Comparison of ENCODE assay signal across 16 cellular contexts in genomic region chr5:143008032-143008431, GRCh38.
DNase-seq lines count a peak whose midpoint lies in the region; ATAC-seq and TF ChIP-seq lines count a peak whose summit lies in the region.
"Had no signal": no experiment of that assay in that cellular context is flagged by ENCODE, and none has a peak within 500 bp of the region (broad histone marks: within the 10 kb centered on the region; RNA-seq: fewer than 3 reads in every experiment).

No MANE protein-coding gene starts in this region.

- no peak for TF ChIP-seq CTCF in PC-3 (conservative IDR thresholded peaks at IDR 0.05; ENCODE audit: low read depth, low read length)

- no peaks in the 10 kb centered on the region for H3F3A ChIP-seq in PC-3 (ENCODE audit: low read length, unreplicated experiment)

- H3K27me3 ChIP-seq in PC-3 (ENCODE audit: low read length): no peaks in the 10 kb centered on the region
- H3K27me3 ChIP-seq: testis had no signal

- no peak for DNase-seq in activated naive CD4-positive, alpha-beta T cell treated with anti-CD3 and anti-CD28 coated beads, Interleukin-2, amount 10 ng/mL, durations not matched to agents 7 days and 5 days
- DNase-seq in activated naive CD4-positive, alpha-beta T cell (lab: John Stamatoyannopoulos, UW): no peak
- DNase-seq in PC-3 (no peak), caudate nucleus (lab: John Stamatoyannopoulos, UW) (no peak), NCI-H748 (lab: John Stamatoyannopoulos, UW; ENCODE audit: unreplicated experiment) (no peak)
- no peak for DNase-seq in stimulated activated naive B cell treated with anti-CD40 and anti-IgM and Interleukin-4, amounts not matched to agents 10 μg/mL and 1 μg/mL and 100 μg/mL, for 72 hours
- DNase-seq: DMS79 treated with DMSO at 0.1 percent for 48 hours; effector CD4-positive, alpha-beta T cell; lower lobe of right lung; occipital lobe; SK-N-SH; small intestine; testis; WERI-Rb-1 had no signal

- H3K36me3 ChIP-seq in PC-3 (ENCODE audit: low read depth, low read length): no peaks in the 10 kb centered on the region
- H3K36me3 ChIP-seq: lower lobe of right lung, WERI-Rb-1 had no signal

- H3K9ac ChIP-seq in PC-3 (ENCODE audit: low read length): peak overlapping the region; percentile 87
- H3K9ac ChIP-seq: SK-N-SH had no signal

- no peaks in the 10 kb centered on the region for H3K79me2 ChIP-seq in PC-3 (ENCODE audit: low read length)

- H2AFZ ChIP-seq in PC-3 (ENCODE audit: low read length): no peak overlapping the region

- no peaks in the 10 kb centered on the region for H4K20me1 ChIP-seq in PC-3 (ENCODE audit: low read length)

- peak overlapping the region; percentile 60 for H3K4me2 ChIP-seq in PC-3 (ENCODE audit: low read length)
- H3K4me2 ChIP-seq: SK-N-SH had no signal

- intact Hi-C loops in PC-3 (cut with micrococcal nuclease): loop anchor here (10.0 kb wide), 1 partner anchor 817 kb away; no protein-coding TSS in a partner anchor
- intact Hi-C loops in dendritic cell treated with granulocyte-macrophage colony-stimulating factor and Interleukin-4, amounts not matched to agents 40 ng/mL and 50 ng/mL, for 4 days (cut with micrococcal nuclease): loop anchor here (10.0 kb wide), 1 partner anchor 547 kb away; no protein-coding TSS in a partner anchor

- H3K4me3 ChIP-seq in PC-3 (ENCODE audit: low read length): no peak overlapping the region
- H3K4me3 ChIP-seq: lower lobe of right lung, testis had no signal

- no TSS peak for BruUV-seq in PC-3 (replicated peaks; lab: Mats Ljungman, UMichigan)

- no peaks in the 10 kb centered on the region for H3K9me3 Mint-ChIP-seq in activated naive CD4-positive, alpha-beta T cell treated with anti-CD3 and anti-CD28 coated beads, Interleukin-2, amount 10 ng/mL, durations not matched to agents 7 days and 5 days
- H3K9me3 Mint-ChIP-seq in dendritic cell treated with granulocyte-macrophage colony-stimulating factor and Interleukin-4, amounts not matched to agents 40 ng/mL and 50 ng/mL, for 4 days: no peaks in the 10 kb centered on the region
- no peaks in the 10 kb centered on the region for H3K9me3 Mint-ChIP-seq in stimulated activated naive B cell treated with anti-CD40 and anti-IgM and Interleukin-4, amounts not matched to agents 10 μg/mL and 1 μg/mL and 100 μg/mL, for 72 hours

- H3K27me3 Mint-ChIP-seq in activated naive CD4-positive, alpha-beta T cell treated with anti-CD3 and anti-CD28 coated beads, Interleukin-2, amount 10 ng/mL, durations not matched to agents 7 days and 5 days: no peaks in the 10 kb centered on the region
- H3K27me3 Mint-ChIP-seq in dendritic cell treated with granulocyte-macrophage colony-stimulating factor and Interleukin-4, amounts not matched to agents 40 ng/mL and 50 ng/mL, for 4 days: no peaks in the 10 kb centered on the region
- no peaks in the 10 kb centered on the region for H3K27me3 Mint-ChIP-seq in stimulated activated naive B cell treated with anti-CD40 and anti-IgM and Interleukin-4, amounts not matched to agents 10 μg/mL and 1 μg/mL and 100 μg/mL, for 72 hours

- H3K36me3 Mint-ChIP-seq in activated naive CD4-positive, alpha-beta T cell treated with anti-CD3 and anti-CD28 coated beads, Interleukin-2, amount 10 ng/mL, durations not matched to agents 7 days and 5 days: peaks cover 9% of the 10 kb centered on the region
- H3K36me3 Mint-ChIP-seq in dendritic cell treated with granulocyte-macrophage colony-stimulating factor and Interleukin-4, amounts not matched to agents 40 ng/mL and 50 ng/mL, for 4 days (ENCODE audit: low read depth): peaks cover 7% of the 10 kb centered on the region
- H3K36me3 Mint-ChIP-seq in stimulated activated naive B cell treated with anti-CD40 and anti-IgM and Interleukin-4, amounts not matched to agents 10 μg/mL and 1 μg/mL and 100 μg/mL, for 72 hours: no peaks in the 10 kb centered on the region

- H3K27ac ChIP-seq in PC-3 (ENCODE audit: low read length): peak overlapping the region; percentile 99
- H3K27ac ChIP-seq in caudate nucleus (ENCODE audit: low read depth, low read length): no peak overlapping the region
- H3K27ac ChIP-seq: WERI-Rb-1 had no signal

- no peak overlapping the region for H3K4me3 Mint-ChIP-seq in activated naive CD4-positive, alpha-beta T cell treated with anti-CD3 and anti-CD28 coated beads, Interleukin-2, amount 10 ng/mL, durations not matched to agents 7 days and 5 days
- no peak overlapping the region for H3K4me3 Mint-ChIP-seq in dendritic cell treated with granulocyte-macrophage colony-stimulating factor and Interleukin-4, amounts not matched to agents 40 ng/mL and 50 ng/mL, for 4 days
- no peak overlapping the region for H3K4me3 Mint-ChIP-seq in stimulated activated naive B cell treated with anti-CD40 and anti-IgM and Interleukin-4, amounts not matched to agents 10 μg/mL and 1 μg/mL and 100 μg/mL, for 72 hours

- CTCF ChIA-PET in activated naive CD4-positive, alpha-beta T cell treated with anti-CD3 and anti-CD28 coated beads, Interleukin-2, amount 10 ng/mL, durations not matched to agents 7 days and 5 days (lab: Charles Lee): interaction anchor here (1.5 to 1.6 kb wide), 3 partner anchors 10 to 83 kb away, joined by 5 to 12 read pairs (median 5); no protein-coding TSS in a partner anchor
- CTCF ChIA-PET in PC-3 (lab: Charles Lee): no interaction called here

- H3K27ac Mint-ChIP-seq in activated naive CD4-positive, alpha-beta T cell treated with anti-CD3 and anti-CD28 coated beads, Interleukin-2, amount 10 ng/mL, durations not matched to agents 7 days and 5 days: peak overlapping the region; percentile 83
- H3K27ac Mint-ChIP-seq in dendritic cell treated with granulocyte-macrophage colony-stimulating factor and Interleukin-4, amounts not matched to agents 40 ng/mL and 50 ng/mL, for 4 days: peak overlapping the region; percentile 75
- peak overlapping the region; percentile 20 for H3K27ac Mint-ChIP-seq in stimulated activated naive B cell treated with anti-CD40 and anti-IgM and Interleukin-4, amounts not matched to agents 10 μg/mL and 1 μg/mL and 100 μg/mL, for 72 hours

- no peak for ATAC-seq in PC-3
- ATAC-seq in stimulated activated naive B cell treated with anti-CD40 and anti-IgM and Interleukin-4, amounts not matched to agents 10 μg/mL and 1 μg/mL and 100 μg/mL, for 72 hours (replicated peaks): no peak
- ATAC-seq in HG03135 (IDR thresholded peaks at IDR 0.05; ENCODE audit: unreplicated experiment): no peak

- POLR2A ChIA-PET in PC-3 (lab: Charles Lee; ENCODE audit: unreplicated experiment): interaction anchor here (0.5 kb wide), 1 partner anchor 170 kb away, joined by 6 read pairs; no protein-coding TSS in a partner anchor

- peaks cover 18% of the 10 kb centered on the region for H3K4me1 ChIP-seq in PC-3 (ENCODE audit: insufficient read depth, low read length)

- no peaks in the 10 kb centered on the region for H3K9me3 ChIP-seq in PC-3 (ENCODE audit: low read length)
- H3K9me3 ChIP-seq: lower lobe of right lung, SK-N-SH, testis had no signal

- no peaks in the 10 kb centered on the region for H3K9me2 ChIP-seq in PC-3 (replicated peaks; ENCODE audit: low read length)
- H3K9me2 ChIP-seq: SK-N-SH had no signal

- peaks cover 79% of the 10 kb centered on the region for H3K4me1 Mint-ChIP-seq in activated naive CD4-positive, alpha-beta T cell treated with anti-CD3 and anti-CD28 coated beads, Interleukin-2, amount 10 ng/mL, durations not matched to agents 7 days and 5 days
- peaks cover 76% of the 10 kb centered on the region for H3K4me1 Mint-ChIP-seq in dendritic cell treated with granulocyte-macrophage colony-stimulating factor and Interleukin-4, amounts not matched to agents 40 ng/mL and 50 ng/mL, for 4 days (ENCODE audit: low read depth)
- H3K4me1 Mint-ChIP-seq in stimulated activated naive B cell treated with anti-CD40 and anti-IgM and Interleukin-4, amounts not matched to agents 10 μg/mL and 1 μg/mL and 100 μg/mL, for 72 hours: peaks cover 31 to 74% of the 10 kb centered on the region in 2 donors

Comparison
In these comparisons a context has a peak if more than half of its experiments do, and no peak if none do; other contexts are left out.
1. H3K27ac Mint-ChIP-seq: peak in every context shown above with its lines; median percentile 83 in activated naive CD4-positive, alpha-beta T cell treated with anti-CD3 and anti-CD28 coated beads, Interleukin-2, amount 10 ng/mL, durations not matched to agents 7 days and 5 days; 75 in dendritic cell treated with granulocyte-macrophage colony-stimulating factor and Interleukin-4, amounts not matched to agents 40 ng/mL and 50 ng/mL, for 4 days; 20 in stimulated activated naive B cell treated with anti-CD40 and anti-IgM and Interleukin-4, amounts not matched to agents 10 μg/mL and 1 μg/mL and 100 μg/mL, for 72 hours.